In genomic region chr19:2080336-2080988, GRCh38 we compare ENCODE assay signal across 16 cellular contexts. TPM values are rescaled to one million over a fixed set of nuclear protein-coding genes. Genes with fewer than 3 reads are reported as not detected.
DNase-seq lines count a peak whose midpoint lies in the region; ATAC-seq and TF ChIP-seq lines count a peak whose summit lies in the region.
"Had no signal": no experiment of that assay in that cellular context is flagged by ENCODE, and none has a peak within 500 bp of the region (broad histone marks: within the 10 kb centered on the region; RNA-seq: fewer than 3 reads in every experiment).

No MANE protein-coding gene starts in this region.

- no peak for TF ChIP-seq CTCF in RWPE1 (conservative IDR thresholded peaks at IDR 0.05; ENCODE audit: low read depth)
- no peak for TF ChIP-seq CTCF in progenitor cell of endocrine pancreas (IDR thresholded peaks at IDR 0.05; ENCODE audit: unreplicated experiment)

- ATAC-seq in effector memory CD8-positive, alpha-beta T cell (replicated peaks), result no peak
- no peak for ATAC-seq in GM21717 (IDR thresholded peaks at IDR 0.05; ENCODE audit: unreplicated experiment)
- ATAC-seq: A549, gastroesophageal sphincter, left colon had no signal

- H3K27me3 Mint-ChIP-seq in T-helper 1 cell treated with Interleukin-12 subunit alpha and Interleukin-12 subunit beta and Interleukin-4 antibody, amounts not matched to agents 30 μg/mL and 1 μg/mL, for 36 hours (ENCODE audit: low read depth), result peaks cover 3% of the 10 kb centered on the region
- no peaks in the 10 kb centered on the region for H3K27me3 Mint-ChIP-seq in effector memory CD8-positive, alpha-beta T cell
- no peaks in the 10 kb centered on the region for H3K27me3 Mint-ChIP-seq in progenitor cell of endocrine pancreas

- CTCF ChIA-PET in RWPE1 (lab: Yijun Ruan, JAX), result interaction anchor here (1.0 kb wide), 1 partner anchor 10 kb away, joined by 5 read pairs; no protein-coding TSS in a partner anchor

- H3K36me3 Mint-ChIP-seq in T-helper 1 cell treated with Interleukin-12 subunit alpha and Interleukin-12 subunit beta and Interleukin-4 antibody, amounts not matched to agents 30 μg/mL and 1 μg/mL, for 36 hours (ENCODE audit: low read depth), result peaks cover 44% of the 10 kb centered on the region
- peaks cover 100% of the 10 kb centered on the region for H3K36me3 Mint-ChIP-seq in effector memory CD8-positive, alpha-beta T cell (ENCODE audit: insufficient read depth)
- H3K36me3 Mint-ChIP-seq in progenitor cell of endocrine pancreas (ENCODE audit: insufficient read depth), result peaks cover 11% of the 10 kb centered on the region

- H3K27ac Mint-ChIP-seq in T-helper 1 cell treated with Interleukin-12 subunit alpha and Interleukin-12 subunit beta and Interleukin-4 antibody, amounts not matched to agents 30 μg/mL and 1 μg/mL, for 36 hours, result peak overlapping the region; percentile 76
- H3K27ac Mint-ChIP-seq in effector memory CD8-positive, alpha-beta T cell, result peak overlapping the region; percentile 97 to 98
- H3K27ac Mint-ChIP-seq in progenitor cell of endocrine pancreas, result peak overlapping the region; percentile 77

- no peaks in the 10 kb centered on the region for H3K9me3 Mint-ChIP-seq in T-helper 1 cell treated with Interleukin-12 subunit alpha and Interleukin-12 subunit beta and Interleukin-4 antibody, amounts not matched to agents 30 μg/mL and 1 μg/mL, for 36 hours
- H3K9me3 Mint-ChIP-seq in effector memory CD8-positive, alpha-beta T cell, result no peaks in the 10 kb centered on the region
- H3K9me3 Mint-ChIP-seq in progenitor cell of endocrine pancreas (ENCODE audit: low read depth), result no peaks in the 10 kb centered on the region

- DNase-seq in T-helper 1 cell, result no peak
- no peak for DNase-seq in RWPE1 (ENCODE audit: low spot score)
- no peak for DNase-seq in effector memory CD8-positive, alpha-beta T cell
- no peak for DNase-seq in progenitor cell of endocrine pancreas (ENCODE audit: low spot score, unreplicated experiment)
- no peak for DNase-seq in islet precursor cell
- DNase-seq in NCI-H1105 treated with DMSO at 0.1 percent for 48 hours (lab: John Stamatoyannopoulos, UW), result no peak
- DNase-seq: activated CD4-positive, alpha-beta T cell treated with anti-CD3 and anti-CD28 coated beads for 1 hour; left colon; NCI-H1048; NCI-H510A treated with DMSO at 0.1 percent for 48 hours; nucleus accumbens; uterus had no signal

- H3K4me3 Mint-ChIP-seq in T-helper 1 cell treated with Interleukin-12 subunit alpha and Interleukin-12 subunit beta and Interleukin-4 antibody, amounts not matched to agents 30 μg/mL and 1 μg/mL, for 36 hours, result peak overlapping the region; percentile 66
- H3K4me3 Mint-ChIP-seq in effector memory CD8-positive, alpha-beta T cell, result peak overlapping the region; percentile 96 to 98
- H3K4me3 Mint-ChIP-seq in progenitor cell of endocrine pancreas (ENCODE audit: low read depth), result no peak overlapping the region

- POLR2A ChIA-PET in RWPE1 (lab: Yijun Ruan, JAX; ENCODE audit: low non-redundant PET), result no interaction called here

- peak overlapping the region; percentile 98 for H3K27ac ChIP-seq in RWPE1
- H3K27ac ChIP-seq: A549, uterus had no signal

- peaks cover 32% of the 10 kb centered on the region for H3K4me1 Mint-ChIP-seq in T-helper 1 cell treated with Interleukin-12 subunit alpha and Interleukin-12 subunit beta and Interleukin-4 antibody, amounts not matched to agents 30 μg/mL and 1 μg/mL, for 36 hours (ENCODE audit: low read depth)
- H3K4me1 Mint-ChIP-seq in effector memory CD8-positive, alpha-beta T cell (ENCODE audit: low read depth in 2 of 2), result peaks cover 46% of the 10 kb centered on the region in 2 donors
- H3K4me1 Mint-ChIP-seq in progenitor cell of endocrine pancreas (ENCODE audit: low read depth), result no peaks in the 10 kb centered on the region

RNA-seq across cellular contexts. Expression of gene MOB3A, which starts 15.7 kb away (rescaled TPM):
- 33.2 and 38.5 TPM in 2 replicates for total RNA-seq in progenitor cell of endocrine pancreas

RNA-seq across cellular contexts. Expression of gene IZUMO4, which starts 16.3 kb away (rescaled TPM):
- total RNA-seq in progenitor cell of endocrine pancreas, result 15.9 and 16.5 TPM in 2 replicates

RNA-seq across cellular contexts. Expression of gene MKNK2, which starts 29.4 kb away (rescaled TPM):
- 145 and 163 TPM in 2 replicates for total RNA-seq in progenitor cell of endocrine pancreas
